ENCODE assay signal across 1 cellular context in genomic region chr12:132690112-132690511, GRCh38.
TF ChIP-seq lines count a peak whose summit lies in the region.

No MANE protein-coding gene starts in this region.

TF ChIP-seq in HepG2, 621 proteins besides CTCF, POLR2A, EP300 and RAD21:
- TF ChIP-seq ZNF335 (CRISPR knock-in tag; IDR thresholded peaks at IDR 0.05) (no peak), ZNF7 (CRISPR knock-in tag; IDR thresholded peaks at IDR 0.05) (peak; percentile 60; the same call in 1 of the 2 replicates), NFKB2 (CRISPR knock-in tag; IDR thresholded peaks at IDR 0.05; ENCODE audit: borderline replicate concordance) (no peak)
